Comparison of ENCODE assay signal across 19 cellular contexts in the genomic region with DNA sequence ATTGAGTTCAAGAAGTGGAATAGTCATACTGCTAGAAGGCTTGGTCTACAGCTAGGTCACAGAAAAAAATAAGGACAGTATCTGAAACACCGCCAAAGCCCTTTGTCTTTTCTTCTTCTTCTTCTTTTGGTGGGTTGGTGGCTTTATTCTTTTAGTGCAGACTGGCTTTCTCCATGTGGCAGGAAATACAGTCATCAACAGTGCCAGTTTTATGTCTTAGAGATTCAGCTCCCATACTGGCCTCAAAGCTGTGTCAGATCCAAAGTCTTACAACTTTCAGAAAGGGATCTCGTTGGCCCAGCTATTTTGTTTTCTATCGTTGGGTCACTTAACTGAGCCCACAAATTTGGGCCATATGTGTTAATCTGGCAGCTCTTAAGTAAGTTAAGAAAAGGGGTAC.
DNase-seq lines count a peak whose midpoint lies in the region; TF ChIP-seq lines count a peak whose summit lies in the region.
"Had no signal": no experiment of that assay in that cellular context is flagged by ENCODE, and none has a peak within 500 bp of the region (broad histone marks: within the 10 kb centered on the region; RNA-seq: fewer than 3 reads in every experiment).

No MANE protein-coding gene starts in this region.

- H3K4me3 ChIP-seq in Loucy (ENCODE audit: low read length, poor library complexity, severe bottlenecking), result peak overlapping the region; percentile 11
- no peak overlapping the region for H3K4me3 ChIP-seq in fibroblast of mammary gland (ENCODE audit: control insufficient read depth, low read depth, low read length)
- H3K4me3 ChIP-seq in neutrophil (ENCODE audit: low read depth in 1 of 2, low read length in 1 of 2), result no peak overlapping the region
- H3K4me3 ChIP-seq: GM23338, HAP-1, Peyer's patch had no signal

- H3K27me3 ChIP-seq in Loucy (ENCODE audit: insufficient read depth, low read length, poor library complexity, severe bottlenecking) (no peaks in the 10 kb centered on the region), neutrophil (no peaks in the 10 kb centered on the region)
- H3K27me3 ChIP-seq: Peyer's patch had no signal

- no peaks in the 10 kb centered on the region for H3K9me2 ChIP-seq in Loucy (replicated peaks; ENCODE audit: low read depth, low read length)

- H4K20me1 ChIP-seq in Loucy (ENCODE audit: insufficient read depth, low read length, poor library complexity, severe bottlenecking), result no peaks in the 10 kb centered on the region

- peak overlapping the region; percentile 54 for H3K27ac ChIP-seq in neutrophil
- H3K27ac ChIP-seq: Peyer's patch had no signal

- peak overlapping the region; percentile 49 for H3K9ac ChIP-seq in Loucy (ENCODE audit: low read depth, low read length, poor library complexity, severe bottlenecking)

- peak overlapping the region; percentile 14 for H3K4me2 ChIP-seq in Loucy (ENCODE audit: low read depth, low read length, poor library complexity, severe bottlenecking)
- H3K4me2 ChIP-seq: GM23338 had no signal

- DNase-seq in EH (ENCODE audit: low read depth) (peak; percentile 6), fibroblast of mammary gland (ENCODE audit: low read depth) (peak; percentile 4), NCI-H82 treated with DMSO at 0.1 percent for 48 hours (lab: John Stamatoyannopoulos, UW; ENCODE audit: unreplicated experiment) (no peak), NCI-H446 (lab: John Stamatoyannopoulos, UW) (no peak), islet precursor cell (no peak), UCSD-AML1 (lab: John Stamatoyannopoulos, UW; ENCODE audit: unreplicated experiment) (no peak)
- DNase-seq: DMS53, MM.1S, NCI-H1092, NCI-H1436, NCI-H1930, NCI-H2227 treated with DMSO at 0.1 percent for 48 hours, NCI-H524 treated with DMSO at 0.1 percent for 48 hours, NCI-H82, Peyer's patch had no signal

- H3K4me1 ChIP-seq in Loucy (ENCODE audit: insufficient read depth, low read length, poor library complexity, severe bottlenecking) (peaks cover 17% of the 10 kb centered on the region), neutrophil (ENCODE audit: control insufficient read depth in 1 of 2, insufficient read depth in 1 of 2, low read depth in 1 of 2, low read length in 1 of 2) (peaks cover 4 to 10% of the 10 kb centered on the region in 2 experiments)
- H3K4me1 ChIP-seq: HAP-1, Peyer's patch had no signal

- H3K36me3 ChIP-seq in Loucy (ENCODE audit: insufficient read depth, low read length) (no peaks in the 10 kb centered on the region), neutrophil (no peaks in the 10 kb centered on the region)
- H3K36me3 ChIP-seq: HAP-1 had no signal

- H3K9me3 ChIP-seq in Loucy (ENCODE audit: insufficient read depth, low read depth, low read length) (no peaks in the 10 kb centered on the region), neutrophil (no peaks in the 10 kb centered on the region)
- H3K9me3 ChIP-seq: HAP-1, Peyer's patch had no signal

- TF ChIP-seq CTCF in Loucy (conservative IDR thresholded peaks at IDR 0.05; ENCODE audit: low read length) (no peak), fibroblast of mammary gland (conservative IDR thresholded peaks at IDR 0.05; ENCODE audit: control insufficient read depth, insufficient read depth, low read depth, low read length) (no peak), neutrophil (IDR thresholded peaks at IDR 0.05) (no peak)

- no peaks in the 10 kb centered on the region for H3F3A ChIP-seq in Loucy (ENCODE audit: low read depth)

- no peaks in the 10 kb centered on the region for H3K79me2 ChIP-seq in Loucy (ENCODE audit: insufficient read depth, low read length)

- H2AFZ ChIP-seq in Loucy (ENCODE audit: low read length), result no peak overlapping the region
- H2AFZ ChIP-seq: GM23338 had no signal

Comparison
In these comparisons a context has a peak if more than half of its experiments do, and no peak if none do; other contexts are left out.
1. DNase-seq: peak in EH (single experiment) and fibroblast of mammary gland (single experiment); none in NCI-H82 treated with DMSO at 0.1 percent for 48 hours (single experiment), NCI-H446 (0 of 2), islet precursor cell (single experiment) and UCSD-AML1 (single experiment).